Comparison of ENCODE assay signal across 19 cellular contexts in the genomic region with DNA sequence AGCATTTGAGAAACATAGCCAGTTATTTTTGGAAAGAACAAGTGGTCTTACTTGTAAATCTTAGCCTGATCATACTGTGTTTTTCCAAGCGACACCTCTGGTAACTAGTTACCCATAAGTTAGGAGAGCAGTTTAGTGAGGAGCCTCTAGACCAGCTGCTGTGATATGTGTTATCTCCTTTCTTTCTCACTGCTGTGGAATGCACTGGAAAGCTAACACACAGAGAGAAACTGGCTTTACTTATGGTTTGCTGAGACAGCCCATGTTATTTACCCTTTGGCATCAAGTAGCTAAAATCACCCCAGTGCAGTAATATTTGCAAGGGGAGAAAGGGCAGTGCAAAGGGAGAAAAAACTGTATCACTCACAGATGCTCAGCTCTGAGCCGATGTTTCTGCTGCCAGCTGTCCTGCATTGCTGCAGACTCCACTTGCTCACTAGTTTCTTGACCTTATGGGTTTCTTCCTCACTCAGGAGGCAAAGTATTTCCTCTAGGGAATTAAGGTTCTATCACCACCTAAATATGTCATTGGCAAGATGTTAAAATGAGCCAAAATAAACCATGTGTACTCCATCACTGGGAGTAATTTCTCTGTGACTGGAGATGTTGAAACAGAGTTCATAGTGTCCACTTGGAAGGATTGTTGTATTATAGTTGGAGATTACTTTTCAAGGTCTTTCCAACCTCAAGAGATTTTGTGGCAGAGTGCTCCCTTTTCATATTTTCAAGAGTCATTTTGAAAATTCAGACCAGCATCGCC. TPM values are rescaled to one million over a fixed set of nuclear protein-coding genes. Genes with fewer than 3 reads are reported as not detected.
"Had no signal": no experiment of that assay in that cellular context is flagged by ENCODE, and none has a peak within 500 bp of the region (broad histone marks: within the 10 kb centered on the region; RNA-seq: fewer than 3 reads in every experiment).

No MANE protein-coding gene starts in this region.

- H3K27ac ChIP-seq: ascending aorta, breast epithelium, gastroesophageal sphincter, lower lobe of right lung, sigmoid colon had no signal

- H3K4me3 ChIP-seq: ascending aorta, breast epithelium, gastroesophageal sphincter, lower lobe of right lung, sigmoid colon had no signal

- H3K9me3 ChIP-seq: ascending aorta, breast epithelium, gastroesophageal sphincter, lower lobe of right lung, sigmoid colon had no signal

- H3K36me3 ChIP-seq: ascending aorta, breast epithelium, gastroesophageal sphincter, lower lobe of right lung, sigmoid colon had no signal

- H3K27me3 Mint-ChIP-seq: activated naive CD4-positive, alpha-beta T cell treated with anti-CD3 and anti-CD28 coated beads, Interleukin-2, amount 50 U/mL, for 24 hours; dendritic cell treated with granulocyte-macrophage colony-stimulating factor and Interleukin-4, amounts not matched to agents 40 ng/mL and 50 ng/mL, for 4 days had no signal

- H3K27me3 ChIP-seq: ascending aorta, sigmoid colon had no signal

- H3K4me1 Mint-ChIP-seq: activated naive CD4-positive, alpha-beta T cell treated with anti-CD3 and anti-CD28 coated beads, Interleukin-2, amount 50 U/mL, for 24 hours had no signal

- H3K36me3 Mint-ChIP-seq: activated naive CD4-positive, alpha-beta T cell treated with anti-CD3 and anti-CD28 coated beads, Interleukin-2, amount 50 U/mL, for 24 hours had no signal

- ATAC-seq: esophagus mucosa, gastroesophageal sphincter, lower lobe of right lung had no signal

- H3K4me3 Mint-ChIP-seq: activated naive CD4-positive, alpha-beta T cell treated with anti-CD3 and anti-CD28 coated beads, Interleukin-2, amount 50 U/mL, for 24 hours; dendritic cell treated with granulocyte-macrophage colony-stimulating factor and Interleukin-4, amounts not matched to agents 40 ng/mL and 50 ng/mL, for 4 days had no signal

- H3K27ac Mint-ChIP-seq: activated naive CD4-positive, alpha-beta T cell treated with anti-CD3 and anti-CD28 coated beads, Interleukin-2, amount 50 U/mL, for 24 hours; dendritic cell treated with granulocyte-macrophage colony-stimulating factor and Interleukin-4, amounts not matched to agents 40 ng/mL and 50 ng/mL, for 4 days had no signal

- H3K9me3 Mint-ChIP-seq: dendritic cell treated with granulocyte-macrophage colony-stimulating factor and Interleukin-4, amounts not matched to agents 40 ng/mL and 50 ng/mL, for 4 days had no signal

- DNase-seq: activated CD4-positive, alpha-beta T cell treated with anti-CD3 and anti-CD28 coated beads, Interleukin-2, amount 50 U/mL, for 4 hours; activated gamma-delta T cell; effector CD8-positive, alpha-beta T cell; left cardiac atrium; lower lobe of right lung; sigmoid colon; stimulated activated CD8-positive, alpha-beta memory T cell treated with anti-CD3 and anti-CD28 coated beads, Interleukin-4, amount 100 ng/mL, for 48 hours; stimulated activated naive CD4-positive, alpha-beta T cell; SW 1271 had no signal

- H3K4me1 ChIP-seq: ascending aorta, breast epithelium, gastroesophageal sphincter, lower lobe of right lung, sigmoid colon had no signal

RNA-seq across cellular contexts. Expression of gene RBFOX1, which starts 2.3 kb away (rescaled TPM):
- total RNA-seq: activated CD8-positive, alpha-beta memory T cell treated with anti-CD3 and anti-CD28 coated beads for 36 hours; ascending aorta; esophagus mucosa; lower lobe of right lung; osteocyte; pulmonary artery endothelial cell; T-helper 2 cell treated with Interferon-gamma antibody and Interleukin-4, amounts not matched to agents 100 ng/mL and 5 ng/mL, for 36 hours had no signal
